In the genomic region with DNA sequence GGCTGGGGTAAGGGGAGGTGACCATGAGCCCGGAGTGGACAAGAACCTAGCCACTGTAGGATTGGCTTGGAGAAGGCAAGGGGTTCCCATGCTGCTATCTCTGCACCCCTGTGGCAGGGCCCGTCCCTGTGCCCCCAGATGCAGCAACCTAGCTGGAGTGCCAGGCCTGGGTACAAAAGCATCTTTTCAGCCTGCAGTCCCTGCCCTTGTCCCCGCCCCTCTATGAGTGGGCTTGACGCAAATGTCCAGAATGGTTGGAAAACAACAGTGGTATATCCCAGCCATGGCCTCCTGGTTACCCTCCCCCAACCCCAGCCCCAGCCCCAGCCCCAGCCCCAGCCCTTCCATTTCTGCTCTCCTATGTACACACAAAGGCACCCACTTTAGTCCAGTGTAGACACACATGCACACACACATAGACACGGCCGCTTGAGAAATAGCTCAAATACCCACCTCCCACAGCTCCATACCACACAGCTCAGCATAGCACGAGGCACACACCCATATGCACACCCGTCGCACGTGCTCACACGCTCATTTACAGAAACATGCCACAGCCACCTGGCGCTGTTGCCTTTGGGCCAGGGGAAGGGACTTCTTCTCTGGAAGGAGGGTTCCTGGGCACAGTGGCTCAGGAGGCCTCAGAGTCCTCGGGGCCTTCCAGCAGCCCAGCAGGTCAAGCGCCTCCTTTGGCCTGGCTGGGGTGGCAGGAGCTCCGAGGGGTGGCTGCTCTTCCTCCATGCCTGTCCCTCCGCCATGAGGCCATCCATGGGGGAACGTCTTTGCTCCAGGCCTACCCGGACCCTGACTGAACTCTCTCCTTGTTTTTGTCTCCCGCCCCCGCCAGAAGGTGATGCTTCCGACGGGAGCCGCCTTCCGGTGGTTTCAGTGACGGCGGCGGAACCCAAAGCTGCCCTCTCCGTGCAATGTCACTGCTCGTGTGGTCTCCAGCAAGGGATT, we compare ENCODE assay signal across 16 cellular contexts. TPM values are rescaled to one million over a fixed set of nuclear protein-coding genes. Genes with fewer than 3 reads are reported as not detected.
DNase-seq lines count a peak whose midpoint lies in the region; TF ChIP-seq lines count a peak whose summit lies in the region.
"Had no signal": no experiment of that assay in that cellular context is flagged by ENCODE, and none has a peak within 500 bp of the region (broad histone marks: within the 10 kb centered on the region; RNA-seq: fewer than 3 reads in every experiment).

No MANE protein-coding gene starts in this region.

- peaks cover 93% of the 10 kb centered on the region for H3K4me1 Mint-ChIP-seq in brain

- H3K27ac ChIP-seq in mesodermal cell (ENCODE audit: low read depth, low read length, severe bottlenecking): peak overlapping the region; percentile 16
- peak overlapping the region; percentile 34 for H3K27ac ChIP-seq in skeletal muscle tissue (ENCODE audit: low read depth, low read length)
- H3K27ac ChIP-seq: KMS-11, skin epidermis, uterus had no signal

- H3K36me3 Mint-ChIP-seq in brain: peaks cover 31% of the 10 kb centered on the region
- H3K36me3 Mint-ChIP-seq: activated naive CD4-positive, alpha-beta T cell treated with anti-CD3 and anti-CD28 coated beads, Interleukin-2, amount 10 ng/mL, durations not matched to agents 7 days and 5 days had no signal

- H3K36me3 ChIP-seq in mesodermal cell (ENCODE audit: control insufficient read depth, insufficient read depth, low read length) (peaks cover 76% of the 10 kb centered on the region), skeletal muscle tissue (ENCODE audit: control insufficient read depth in 3 of 3, insufficient read depth in 3 of 3, low read length in 3 of 3) (peaks cover 23 to 42% (median 34%) of the 10 kb centered on the region in 3 donors)
- H3K36me3 ChIP-seq: uterus had no signal

- H3K27me3 Mint-ChIP-seq in brain: peaks cover 3% of the 10 kb centered on the region

- H3K4me3 Mint-ChIP-seq in brain: no peak overlapping the region
- H3K4me3 Mint-ChIP-seq: activated naive CD4-positive, alpha-beta T cell treated with anti-CD3 and anti-CD28 coated beads, Interleukin-2, amount 10 ng/mL, durations not matched to agents 7 days and 5 days; T-helper 1 cell treated with Interleukin-12 subunit alpha and Interleukin-12 subunit beta and Interleukin-4 antibody, amounts not matched to agents 30 μg/mL and 1 μg/mL, for 36 hours had no signal

- H3K4me3 ChIP-seq in mesodermal cell (ENCODE audit: extremely low read depth, insufficient read depth, low read length, poor library complexity, severe bottlenecking): no peak overlapping the region
- H3K4me3 ChIP-seq in skeletal muscle tissue (ENCODE audit: low read length in 3 of 3): no peak overlapping the region
- H3K4me3 ChIP-seq: skin epidermis, uterus had no signal

- H3K9me3 ChIP-seq in mesodermal cell (ENCODE audit: control insufficient read depth, low read length): no peaks in the 10 kb centered on the region
- H3K9me3 ChIP-seq in skeletal muscle tissue (ENCODE audit: control insufficient read depth in 3 of 3, low read length in 3 of 3): no peaks in the 10 kb centered on the region
- H3K9me3 ChIP-seq: uterus had no signal

- peaks cover 41% of the 10 kb centered on the region for H3K4me1 ChIP-seq in mesodermal cell (ENCODE audit: control insufficient read depth, insufficient read depth, low read length, poor library complexity, severe bottlenecking)
- H3K4me1 ChIP-seq in skeletal muscle tissue (ENCODE audit: control insufficient read depth in 3 of 3, insufficient read depth in 3 of 3, low read length in 3 of 3): peaks cover 71 to 95% (median 86%) of the 10 kb centered on the region in 3 donors

- H3K9ac ChIP-seq in skeletal muscle tissue (ENCODE audit: low read depth in 1 of 3, low read length in 3 of 3): peak overlapping the region in 2 of 3 donors; percentile 57 to 62
- H3K9ac ChIP-seq: KMS-11 had no signal

- 83 to 90% methylated on average over 23 to 26 of the region's 29 CpGs for WGBS in mesodermal cell (ENCODE audit: insufficient coverage in 2 of 2), 2 experiments

- H3K9me3 Mint-ChIP-seq in brain: peaks cover 0 to 2% (median 0%) of the 10 kb centered on the region in 5 experiments
- H3K9me3 Mint-ChIP-seq: activated naive CD4-positive, alpha-beta T cell treated with anti-CD3 and anti-CD28 coated beads, Interleukin-2, amount 10 ng/mL, durations not matched to agents 7 days and 5 days; T-helper 1 cell treated with Interleukin-12 subunit alpha and Interleukin-12 subunit beta and Interleukin-4 antibody, amounts not matched to agents 30 μg/mL and 1 μg/mL, for 36 hours had no signal

- DNase-seq in ELF-1 (ENCODE audit: low read depth, low spot score) (peak; percentile 53), NCI-H510A treated with DMSO at 0.1 percent for 48 hours (lab: John Stamatoyannopoulos, UW) (no peak), NCI-H2029 (lab: John Stamatoyannopoulos, UW) (no peak), NCI-H1092 (lab: John Stamatoyannopoulos, UW) (no peak)
- no peak for DNase-seq in activated T-cell treated with anti-CD3 and anti-CD28 coated beads, Interleukin-2, amount 50 U/mL, for 48 hours
- DNase-seq: activated CD8-positive, alpha-beta memory T cell treated with anti-CD3 and anti-CD28 coated beads, Interleukin-2, amount 50 U/mL, for 4 hours; activated naive CD4-positive, alpha-beta T cell treated with anti-CD3 and anti-CD28 coated beads, Interleukin-2, amount 10 ng/mL, durations not matched to agents 7 days and 5 days; effector CD8-positive, alpha-beta T cell; NCI-H1436; uterus had no signal

- peak overlapping the region; percentile 85 to 94 (median 92) for H3K27ac Mint-ChIP-seq in brain
- H3K27ac Mint-ChIP-seq: activated naive CD4-positive, alpha-beta T cell treated with anti-CD3 and anti-CD28 coated beads, Interleukin-2, amount 10 ng/mL, durations not matched to agents 7 days and 5 days; T-helper 1 cell treated with Interleukin-12 subunit alpha and Interleukin-12 subunit beta and Interleukin-4 antibody, amounts not matched to agents 30 μg/mL and 1 μg/mL, for 36 hours had no signal

- H3K27me3 ChIP-seq in skeletal muscle tissue (ENCODE audit: control insufficient read depth in 3 of 3, insufficient read depth in 3 of 3, low read length in 3 of 3): no peaks in the 10 kb centered on the region
- H3K27me3 ChIP-seq: uterus had no signal

- no peak for TF ChIP-seq CTCF in brain (conservative IDR thresholded peaks at IDR 0.05)

RNA-seq across cellular contexts. Expression of a gene that starts 34.1 kb away (rescaled TPM):
- 79.7 TPM for polyA plus RNA-seq in brain (ENCODE audit: insufficient read depth, low read depth, low replicate concordance)
- polyA plus RNA-seq in mesodermal cell (2013, experiment 1 of 2): 118 TPM
- 93.8 TPM for polyA plus RNA-seq in mesodermal cell (2013, experiment 2 of 2)
- total RNA-seq in skeletal muscle tissue: 66.8 TPM
